8 cellular contexts compared by ENCODE assay signal in the genomic region with DNA sequence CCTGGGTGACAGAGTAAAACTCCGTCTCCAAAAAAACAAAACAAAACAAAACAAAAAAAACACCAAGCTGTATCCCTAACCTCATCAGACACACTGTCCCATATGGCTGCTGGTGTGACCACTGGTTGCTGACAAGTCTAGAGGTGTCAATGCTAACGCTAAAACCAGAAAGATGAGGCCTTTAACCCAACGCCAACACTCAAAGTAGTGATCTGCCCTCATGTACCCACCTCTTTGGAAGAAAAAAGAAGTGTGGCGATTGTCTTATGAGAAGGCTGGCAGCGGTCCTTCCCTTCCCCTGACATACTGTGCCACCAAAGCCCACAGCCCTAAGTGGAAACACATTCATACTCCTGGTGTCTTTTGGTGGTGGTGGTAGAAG. TPM values are rescaled to one million over a fixed set of nuclear protein-coding genes. Genes with fewer than 3 reads are reported as not detected.
DNase-seq lines count a peak whose midpoint lies in the region; ATAC-seq and TF ChIP-seq lines count a peak whose summit lies in the region.

No MANE protein-coding gene starts in this region.

- no peak overlapping the region for H2BK12ac ChIP-seq in neuronal stem cell (ENCODE audit: low read length)

- H3K36me3 Mint-ChIP-seq in CD8-positive, alpha-beta memory T cell: peaks cover 0 to 5% (median 2%) of the 10 kb centered on the region in 3 donors

- H4K8ac ChIP-seq in IMR-90 (ENCODE audit: low read depth in 2 of 2, low read length in 2 of 2) (peak overlapping the region in 1 of 2 experiments; percentile 92; a peak in 2 of 4 replicates), neuronal stem cell (ENCODE audit: low read depth, low read length) (no peak overlapping the region)

- peak overlapping the region; percentile 14; the same call in 1 of the 2 replicates for H4K5ac ChIP-seq in IMR-90 (ENCODE audit: low read depth, low read length)

- H4K91ac ChIP-seq in IMR-90 (ENCODE audit: insufficient read depth, low read depth, low read length) (peak overlapping the region; percentile 72), neuronal stem cell (ENCODE audit: low read depth, low read length, poor library complexity) (no peak overlapping the region)

- in situ Hi-C loops in IMR-90 (cut with MboI; ENCODE audit: low sequenced_read_pairs): no loop called here

- no peak overlapping the region for H2AK9ac ChIP-seq in IMR-90 (replicated peaks; ENCODE audit: low read depth, low read length, poor library complexity)

- H3K23ac ChIP-seq in IMR-90 (ENCODE audit: low read depth, low read length): peak overlapping the region; percentile 91
- no peak overlapping the region for H3K23ac ChIP-seq in neuronal stem cell (ENCODE audit: low read depth, low read length, poor library complexity)

- peak overlapping the region; percentile 38; the same call in 2 of the 3 replicates for H2BK15ac ChIP-seq in IMR-90 (ENCODE audit: low read depth, low read length)
- no peak overlapping the region for H2BK15ac ChIP-seq in neuronal stem cell (ENCODE audit: low read length)

- H2BK5ac ChIP-seq in IMR-90 (ENCODE audit: low read depth, low read length, poor library complexity, severe bottlenecking) (peak overlapping the region; percentile 82), neuronal stem cell (ENCODE audit: low read length) (no peak overlapping the region)

- H3K27me3 ChIP-seq in CD8-positive, alpha-beta memory T cell (ENCODE audit: insufficient read depth, low read length, poor library complexity, severe bottlenecking): no peaks in the 10 kb centered on the region
- H3K27me3 ChIP-seq in IMR-90 (ENCODE audit: control insufficient read depth, insufficient read depth, low read length): no peaks in the 10 kb centered on the region
- H3K27me3 ChIP-seq in neuronal stem cell (ENCODE audit: control insufficient read depth in 3 of 3, insufficient read depth in 3 of 3, low read depth in 1 of 3, low read length in 3 of 3): no peaks in the 10 kb centered on the region

- H3K79me1 ChIP-seq in IMR-90 (ENCODE audit: low read depth in 1 of 2, low read length in 2 of 2): peaks cover 30 to 61% of the 10 kb centered on the region in 2 experiments
- H3K79me1 ChIP-seq in neuronal stem cell (ENCODE audit: low read depth, low read length): peaks cover 4% of the 10 kb centered on the region

- no peaks in the 10 kb centered on the region for H3K36me3 ChIP-seq in CD8-positive, alpha-beta memory T cell (ENCODE audit: insufficient read depth, low read length)
- no peaks in the 10 kb centered on the region for H3K36me3 ChIP-seq in IMR-90 (ENCODE audit: control insufficient read depth, insufficient read depth, low read length)
- peaks cover 2 to 5% of the 10 kb centered on the region in 2 donors for H3K36me3 ChIP-seq in neuronal stem cell (replicated peaks in 1 of 2; ENCODE audit: control insufficient read depth in 2 of 2, insufficient read depth in 2 of 2, low read length in 2 of 2)

- no peak for TF ChIP-seq POLR2A in IMR-90 (IDR thresholded peaks at IDR 0.05; ENCODE audit: low read depth, low read length)

- CTCF ChIA-PET in CD8-positive, alpha-beta memory T cell (lab: Charles Lee): interaction anchor here (0.9 to 5.3 kb wide), 13 partner anchors 10 to 223 kb away, joined by 3 to 49 read pairs (median 5); partner anchors contain the start of genes AFTPH and SERTAD2
- CTCF ChIA-PET in IMR-90 (lab: Yijun Ruan, JAX): interaction anchor here (0.6 to 1.5 kb wide), 3 partner anchors 11 to 214 kb away, joined by 3 to 6 read pairs (median 3); no protein-coding TSS in a partner anchor

- peak overlapping the region; percentile 91 for H3K4me2 ChIP-seq in IMR-90 (ENCODE audit: low read depth, low read length)
- H3K4me2 ChIP-seq in neuronal stem cell (ENCODE audit: insufficient read depth, low read length, poor library complexity, severe bottlenecking): peak overlapping the region; percentile 65

- peaks cover 0 to 2% of the 10 kb centered on the region in 2 donors for H3K27me3 Mint-ChIP-seq in CD8-positive, alpha-beta memory T cell

- H3K9ac ChIP-seq in IMR-90 (ENCODE audit: low read depth, low read length) (peak overlapping the region; percentile 79), neuronal stem cell (ENCODE audit: low read depth, low read length, poor library complexity) (no peak overlapping the region)

- peak overlapping the region; percentile 73; the same call in 1 of the 2 replicates for H2BK120ac ChIP-seq in IMR-90 (ENCODE audit: low read depth, low read length)
- H2BK120ac ChIP-seq in neuronal stem cell (ENCODE audit: low read depth, low read length): no peak overlapping the region

- H3K27ac Mint-ChIP-seq in CD8-positive, alpha-beta memory T cell: peak overlapping the region; percentile 41 to 97 (median 86)

- H3K4me3 Mint-ChIP-seq in CD8-positive, alpha-beta memory T cell: peak overlapping the region in 6 of 7 donors; percentile 26 to 94 (median 90)

- dilution Hi-C loops in IMR-90 (cut with HindIII; ENCODE audit: low sequenced_read_pairs, unreplicated experiment): no loop called here

- H3K4me3 ChIP-seq in CD8-positive, alpha-beta memory T cell (ENCODE audit: low read length): peak overlapping the region; percentile 63
- H3K4me3 ChIP-seq in IMR-90 (ENCODE audit: insufficient read depth, low read depth, low read length): no peak overlapping the region
- H3K4me3 ChIP-seq in coronary artery: peak overlapping the region; percentile 70
- H3K4me3 ChIP-seq in neuronal stem cell (ENCODE audit: low read length in 2 of 2): peak overlapping the region in 1 of 2 donors; percentile 56

- H3K56ac ChIP-seq in IMR-90 (ENCODE audit: extremely low read depth, insufficient read depth, low read length): no peak overlapping the region

- intact Hi-C loops in IMR-90 (cut with micrococcal nuclease): loop anchor here (2.0 to 10.0 kb wide), 4 partner anchors 49 to 401 kb away; partner anchors contain the start of gene AFTPH

- peak overlapping the region; percentile 57; the same call in 1 of the 2 replicates for H2BK20ac ChIP-seq in IMR-90 (ENCODE audit: low read depth, low read length)

- H3K4me1 Mint-ChIP-seq in CD8-positive, alpha-beta memory T cell: peaks cover 65 to 97% (median 86%) of the 10 kb centered on the region in 3 donors

- no CpG with 5 or more reads among the region's 5 CpGs for WGBS in IMR-90 (ENCODE audit: extremely low coverage in 2 of 2, insufficient read length in 1 of 2), 2 experiments
- no CpG with 5 or more reads among the region's 5 CpGs for whole genome bisulfite sequencing in neuronal stem cell (ENCODE audit: extremely low coverage in 2 of 2, insufficient read length in 2 of 2, insufficient replicate concordance in 1 of 2), 2 donors

- peaks cover 76% of the 10 kb centered on the region for H3K4me1 ChIP-seq in CD8-positive, alpha-beta memory T cell (ENCODE audit: insufficient read depth, low read length)
- H3K4me1 ChIP-seq in IMR-90 (ENCODE audit: control insufficient read depth, insufficient read depth, low read length) (peaks cover 15% of the 10 kb centered on the region), neuronal stem cell (ENCODE audit: control insufficient read depth in 2 of 2, insufficient read depth in 1 of 2, low read depth in 1 of 2, low read length in 2 of 2) (peaks cover 28 to 39% of the 10 kb centered on the region in 2 donors)

- H3K14ac ChIP-seq in IMR-90 (replicated peaks; ENCODE audit: low read depth, low read length) (peak overlapping the region; percentile 2), neuronal stem cell (ENCODE audit: low read length) (no peak overlapping the region)

- peaks cover 61% of the 10 kb centered on the region for H4K20me1 ChIP-seq in IMR-90 (ENCODE audit: insufficient read depth, low read length)

- TF ChIP-seq CTCF in IMR-90 (conservative IDR thresholded peaks at IDR 0.05; ENCODE audit: low read depth, low read length) (no peak), coronary artery (IDR thresholded peaks at IDR 0.05) (no peak)

- peak overlapping the region; percentile 77 for H2AK5ac ChIP-seq in IMR-90 (ENCODE audit: low read depth, low read length)
- H2AK5ac ChIP-seq in neuronal stem cell (ENCODE audit: low read depth, low read length): no peak overlapping the region

- no peaks in the 10 kb centered on the region for H3K9me3 ChIP-seq in CD8-positive, alpha-beta memory T cell (ENCODE audit: low read length)
- no peaks in the 10 kb centered on the region for H3K9me3 ChIP-seq in IMR-90 (ENCODE audit: control insufficient read depth, insufficient read depth, low read length)
- no peaks in the 10 kb centered on the region for H3K9me3 ChIP-seq in neuronal stem cell (replicated peaks in 1 of 2; ENCODE audit: control insufficient read depth in 2 of 2, insufficient read depth in 1 of 2, low read depth in 1 of 2, low read length in 2 of 2)

- no peak for ATAC-seq in IMR-90 (ENCODE audit: low read depth)
- ATAC-seq in HG02981 (IDR thresholded peaks at IDR 0.05; ENCODE audit: unreplicated experiment): no peak

- no peak for DNase-seq in CD8-positive, alpha-beta memory T cell
- no peak for DNase-seq in IMR-90
- DNase-seq in coronary artery (ENCODE audit: low spot score): no peak
- DNase-seq in neuronal stem cell (ENCODE audit: low spot score): no peak
- no peak for DNase-seq in activated effector memory CD4-positive, alpha-beta T cell treated with Interleukin-2 at 50 U/mL for 16 hours
- DNase-seq in NCI-H1105 treated with DMSO at 0.1 percent for 48 hours (lab: John Stamatoyannopoulos, UW): no peak
- DNase-seq in NCI-H1436 (lab: John Stamatoyannopoulos, UW): no peak

- H3K4ac ChIP-seq in IMR-90 (ENCODE audit: low read depth, low read length): peak overlapping the region; percentile 88
- H3K4ac ChIP-seq in neuronal stem cell (ENCODE audit: low read length): no peak overlapping the region

- POLR2A ChIA-PET in CD8-positive, alpha-beta memory T cell (lab: Charles Lee): interaction anchor here (0.6 to 4.4 kb wide), 5 partner anchors 9 to 106 kb away, joined by 3 to 37 read pairs (median 4); partner anchors contain the start of gene SERTAD2
- POLR2A ChIA-PET in IMR-90 (lab: Charles Lee; ENCODE audit: unreplicated experiment): interaction anchor here (1.5 kb wide), 1 partner anchor 10 kb away, joined by 4 read pairs; the partner anchor contains the start of gene SERTAD2

- TF ChIP-seq RAD21 in IMR-90 (IDR thresholded peaks at IDR 0.05; ENCODE audit: low read length): no peak

- peaks cover 15% of the 10 kb centered on the region; the same call in 1 of the 2 replicates for H3K9me1 ChIP-seq in IMR-90 (ENCODE audit: insufficient read depth, low read length)

- H2AFZ ChIP-seq in IMR-90 (replicated peaks; ENCODE audit: low read length, poor library complexity) (peak overlapping the region; percentile 52), neuronal stem cell (ENCODE audit: low read length) (peak overlapping the region; percentile 59)

- no peaks in the 10 kb centered on the region for H3K9me3 Mint-ChIP-seq in CD8-positive, alpha-beta memory T cell

- H3K18ac ChIP-seq in IMR-90 (ENCODE audit: low read depth, low read length) (peak overlapping the region; percentile 22), neuronal stem cell (ENCODE audit: low read length) (peak overlapping the region; percentile 8)

- peak overlapping the region; percentile 81 for H3K27ac ChIP-seq in CD8-positive, alpha-beta memory T cell (ENCODE audit: low read depth, low read length)
- H3K27ac ChIP-seq in IMR-90 (ENCODE audit: insufficient read depth, low read length): peak overlapping the region; percentile 84; the same call in 1 of the 2 replicates
- H3K27ac ChIP-seq in coronary artery: peak overlapping the region; percentile 76 to 85
- peak overlapping the region; percentile 94 for H3K27ac ChIP-seq in neuronal stem cell (replicated peaks; ENCODE audit: low read length)

- BruUV-seq in IMR-90 (replicated peaks; lab: Mats Ljungman, UMichigan): no TSS peak

RNA-seq across cellular contexts. Expression of gene SERTAD2, which starts 9.9 kb away (rescaled TPM):
- total RNA-seq in CD8-positive, alpha-beta memory T cell: 10 to 100 TPM; 20.6 to 21.4 TPM
- polyA plus RNA-seq in CD8-positive, alpha-beta memory T cell: 6.3 TPM
- total RNA-seq in IMR-90 (2012; rRNA removed): 5.0 and 6.7 TPM in 2 replicates
- polyA plus RNA-seq in IMR-90 (2012; rRNA removed): 11.0 and 12.7 TPM in 2 replicates
- polyA plus RNA-seq in IMR-90 (2012; cell fraction: cytosol; rRNA removed): 5.3 and 11.9 TPM in 2 replicates
- 6.0 TPM in 2 replicates for polyA plus RNA-seq in IMR-90 (2012; cell fraction: nucleus; rRNA removed; ENCODE audit: low replicate concordance)
- 20.0 TPM for polyA plus RNA-seq in neuronal stem cell (2013, experiment 1 of 2)
- 19.5 TPM for polyA plus RNA-seq in neuronal stem cell (2013, experiment 2 of 2)
